15 cellular contexts compared by ENCODE assay signal in genomic region chr9:109448223-109448622, GRCh38. TPM values are rescaled to one million over a fixed set of nuclear protein-coding genes. Genes with fewer than 3 reads are reported as not detected.
A peak's percentile ranks its signal among the peaks of the same experiment; 100 is the strongest.
DNase-seq lines count a peak whose midpoint lies in the region; ATAC-seq and TF ChIP-seq lines count a peak whose summit lies in the region.
"Had no signal": no experiment of that assay in that cellular context is flagged by ENCODE, and none has a peak within 500 bp of the region (broad histone marks: within the 10 kb centered on the region; RNA-seq: fewer than 3 reads in every experiment).

No MANE protein-coding gene starts in this region.

- H3K4me1 ChIP-seq in SK-N-SH (ENCODE audit: control insufficient read depth in 1 of 2, insufficient read depth in 2 of 2, low read depth in 1 of 2, low read length in 1 of 2): peaks cover 0 to 36% of the 10 kb centered on the region in 2 experiments; a peak in 2 of 4 replicates

- WGBS in SK-N-SH (ENCODE audit: low lambda C conversion rate): 54% methylated on average over 3 of the region's 3 CpGs

- no peak for TF ChIP-seq CTCF in SK-N-SH (IDR thresholded peaks at IDR 0.05)

- peak overlapping the region; percentile 77 for H3K4me2 ChIP-seq in SK-N-SH

- no peaks in the 10 kb centered on the region for H3K9me3 ChIP-seq in SK-N-SH
- H3K9me3 ChIP-seq: thyroid gland had no signal

- H4K20me1 ChIP-seq in SK-N-SH (ENCODE audit: insufficient read depth): peaks cover 6% of the 10 kb centered on the region; the same call in 1 of the 2 replicates

- no peak for DNase-seq in T-helper 2 cell treated with Interferon-gamma antibody and Interleukin-4, amounts not matched to agents 5 μg/mL and 100 μg/mL, for 36 hours (ENCODE audit: low spot score)
- DNase-seq in T-helper 2 cell (no peak), SK-N-SH (no peak), fibroblast of gingiva (ENCODE audit: low read depth) (peak; percentile 60), anterior cingulate cortex (lab: John Stamatoyannopoulos, UW) (no peak)
- DNase-seq: activated naive CD4-positive, alpha-beta T cell; left cardiac atrium; NCI-H1930; thyroid gland had no signal

- H3K36me3 Mint-ChIP-seq in T-helper 2 cell treated with Interferon-gamma antibody and Interleukin-4, amounts not matched to agents 5 μg/mL and 100 μg/mL, for 36 hours (ENCODE audit: low read depth): no peaks in the 10 kb centered on the region
- H3K36me3 Mint-ChIP-seq in stimulated activated naive CD8-positive, alpha-beta T cell treated with anti-CD3 and anti-CD28 coated beads, Interleukin-15, Interleukin-2, amounts not matched to agents 100 ng/mL and 50 ng/mL, for 24 hours (ENCODE audit: low read depth): no peaks in the 10 kb centered on the region
- H3K36me3 Mint-ChIP-seq: natural killer cell treated with Interleukin-12 subunit alpha and Interleukin-12 subunit beta and Interleukin-15 and Interleukin-18, amount 100 ng/mL, for 72 hours had no signal

- no peaks in the 10 kb centered on the region for H3K9me2 ChIP-seq in SK-N-SH

- H3K27ac ChIP-seq in SK-N-SH (ENCODE audit: low read depth in 2 of 2, low read length in 1 of 2): peak overlapping the region; percentile 39 to 87; a peak in 3 of 4 replicates
- H3K27ac ChIP-seq: thyroid gland had no signal

- no peak overlapping the region for H3K9ac ChIP-seq in SK-N-SH

- no peak overlapping the region for H2AFZ ChIP-seq in SK-N-SH (ENCODE audit: low read depth)

- peak in 1 of 2 experiments; percentile 58; a peak in 2 of 4 replicates for TF ChIP-seq EP300 in SK-N-SH (IDR thresholded peaks at IDR 0.05; ENCODE audit: borderline replicate concordance in 1 of 2, low read depth in 1 of 2, low read length in 1 of 2)

- CTCF ChIA-PET in SK-N-SH (lab: Yijun Ruan, JAX): interaction anchor here (1.3 to 6.2 kb wide), 3 partner anchors 7 to 36 kb away, joined by 3 to 47 read pairs (median 41); no protein-coding TSS in a partner anchor

- H3K4me3 ChIP-seq in SK-N-SH (ENCODE audit: low read depth in 2 of 2, low read length in 1 of 2): peak overlapping the region in 1 of 2 experiments; percentile 1; a peak in 1 of 4 replicates
- H3K4me3 ChIP-seq: thyroid gland had no signal

- no peaks in the 10 kb centered on the region for H3K27me3 ChIP-seq in SK-N-SH (ENCODE audit: insufficient read depth)
- H3K27me3 ChIP-seq: thyroid gland had no signal

- no peaks in the 10 kb centered on the region for H3K27me3 Mint-ChIP-seq in T-helper 2 cell treated with Interferon-gamma antibody and Interleukin-4, amounts not matched to agents 5 μg/mL and 100 μg/mL, for 36 hours (ENCODE audit: low read depth)
- peaks cover 15% of the 10 kb centered on the region for H3K27me3 Mint-ChIP-seq in stimulated activated naive CD8-positive, alpha-beta T cell treated with anti-CD3 and anti-CD28 coated beads, Interleukin-15, Interleukin-2, amounts not matched to agents 100 ng/mL and 50 ng/mL, for 24 hours

- H3K36me3 ChIP-seq in SK-N-SH (replicated peaks in 1 of 2; ENCODE audit: control insufficient read depth in 1 of 2, insufficient read depth in 2 of 2, low read length in 1 of 2): no peaks in the 10 kb centered on the region
- H3K36me3 ChIP-seq: thyroid gland had no signal

- peaks cover 19% of the 10 kb centered on the region for H3K4me1 Mint-ChIP-seq in T-helper 2 cell treated with Interferon-gamma antibody and Interleukin-4, amounts not matched to agents 5 μg/mL and 100 μg/mL, for 36 hours (ENCODE audit: low read depth)
- peaks cover 18% of the 10 kb centered on the region for H3K4me1 Mint-ChIP-seq in stimulated activated naive CD8-positive, alpha-beta T cell treated with anti-CD3 and anti-CD28 coated beads, Interleukin-15, Interleukin-2, amounts not matched to agents 100 ng/mL and 50 ng/mL, for 24 hours (ENCODE audit: low read depth)

- peaks cover 31% of the 10 kb centered on the region for H3F3A ChIP-seq in SK-N-SH (replicated peaks; ENCODE audit: insufficient read depth)

- peak overlapping the region; percentile 2 for H3K4me3 Mint-ChIP-seq in T-helper 2 cell treated with Interferon-gamma antibody and Interleukin-4, amounts not matched to agents 5 μg/mL and 100 μg/mL, for 36 hours
- peak overlapping the region; percentile 14 for H3K4me3 Mint-ChIP-seq in stimulated activated naive CD8-positive, alpha-beta T cell treated with anti-CD3 and anti-CD28 coated beads, Interleukin-15, Interleukin-2, amounts not matched to agents 100 ng/mL and 50 ng/mL, for 24 hours
- H3K4me3 Mint-ChIP-seq: activated CD4-positive, alpha-beta T cell treated with anti-CD3 and anti-CD28 coated beads, Interleukin-2, amount 10 ng/mL, durations not matched to agents 7 days and 5 days; natural killer cell treated with Interleukin-12 subunit alpha and Interleukin-12 subunit beta and Interleukin-15 and Interleukin-18, amount 100 ng/mL, for 72 hours had no signal

- POLR2A ChIA-PET in SK-N-SH (lab: Yijun Ruan, JAX): no interaction called here

- H3K79me2 ChIP-seq in SK-N-SH (ENCODE audit: insufficient read depth): no peaks in the 10 kb centered on the region

- no peak for TF ChIP-seq RAD21 in SK-N-SH (IDR thresholded peaks at IDR 0.05; ENCODE audit: low read length)

- no peaks in the 10 kb centered on the region for H3K9me3 Mint-ChIP-seq in T-helper 2 cell treated with Interferon-gamma antibody and Interleukin-4, amounts not matched to agents 5 μg/mL and 100 μg/mL, for 36 hours
- no peaks in the 10 kb centered on the region for H3K9me3 Mint-ChIP-seq in stimulated activated naive CD8-positive, alpha-beta T cell treated with anti-CD3 and anti-CD28 coated beads, Interleukin-15, Interleukin-2, amounts not matched to agents 100 ng/mL and 50 ng/mL, for 24 hours
- H3K9me3 Mint-ChIP-seq: activated CD4-positive, alpha-beta T cell treated with anti-CD3 and anti-CD28 coated beads, Interleukin-2, amount 10 ng/mL, durations not matched to agents 7 days and 5 days; natural killer cell treated with Interleukin-12 subunit alpha and Interleukin-12 subunit beta and Interleukin-15 and Interleukin-18, amount 100 ng/mL, for 72 hours had no signal

- no peak for ATAC-seq in HG03039 (IDR thresholded peaks at IDR 0.05; ENCODE audit: unreplicated experiment)
- ATAC-seq in HG03439 (IDR thresholded peaks at IDR 0.05; ENCODE audit: unreplicated experiment): no peak
- ATAC-seq: left cardiac atrium, sciatic nerve had no signal

- no peak overlapping the region for H3K27ac Mint-ChIP-seq in T-helper 2 cell treated with Interferon-gamma antibody and Interleukin-4, amounts not matched to agents 5 μg/mL and 100 μg/mL, for 36 hours
- H3K27ac Mint-ChIP-seq in stimulated activated naive CD8-positive, alpha-beta T cell treated with anti-CD3 and anti-CD28 coated beads, Interleukin-15, Interleukin-2, amounts not matched to agents 100 ng/mL and 50 ng/mL, for 24 hours: peak overlapping the region; percentile 56
- H3K27ac Mint-ChIP-seq: natural killer cell treated with Interleukin-12 subunit alpha and Interleukin-12 subunit beta and Interleukin-15 and Interleukin-18, amount 100 ng/mL, for 72 hours had no signal

TF ChIP-seq in SK-N-SH, 30 proteins besides CTCF, POLR2A, EP300 and RAD21:
- no peak for TF ChIP-seq ELF1 (IDR thresholded peaks at IDR 0.05)
- TF ChIP-seq JUND (IDR thresholded peaks at IDR 0.05): peak; percentile 78
- TF ChIP-seq RCOR1 (IDR thresholded peaks at IDR 0.05; ENCODE audit: low read length): no peak
- TF ChIP-seq SIN3A (IDR thresholded peaks at IDR 0.05; ENCODE audit: borderline replicate concordance, low read depth, low read length): no peak
- TF ChIP-seq, protein P1, sequence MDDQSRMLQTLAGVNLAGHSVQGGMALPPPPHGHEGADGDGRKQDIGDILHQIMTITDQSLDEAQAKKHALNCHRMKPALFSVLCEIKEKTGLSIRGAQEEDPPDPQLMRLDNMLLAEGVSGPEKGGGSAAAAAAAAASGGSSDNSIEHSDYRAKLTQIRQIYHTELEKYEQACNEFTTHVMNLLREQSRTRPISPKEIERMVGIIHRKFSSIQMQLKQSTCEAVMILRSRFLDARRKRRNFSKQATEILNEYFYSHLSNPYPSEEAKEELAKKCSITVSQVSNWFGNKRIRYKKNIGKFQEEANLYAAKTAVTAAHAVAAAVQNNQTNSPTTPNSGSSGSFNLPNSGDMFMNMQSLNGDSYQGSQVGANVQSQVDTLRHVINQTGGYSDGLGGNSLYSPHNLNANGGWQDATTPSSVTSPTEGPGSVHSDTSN (IDR thresholded peaks at IDR 0.05): peak; percentile 36; the same call in 1 of the 2 replicates
- no peak for TF ChIP-seq RXRA (IDR thresholded peaks at IDR 0.05; ENCODE audit: borderline replicate concordance, low read depth)
- TF ChIP-seq SMC3 (IDR thresholded peaks at IDR 0.05; ENCODE audit: low read depth, low read length): no peak
- TF ChIP-seq MAX (IDR thresholded peaks at IDR 0.05; ENCODE audit: low read depth): no peak
- TF ChIP-seq TAF1 (IDR thresholded peaks at IDR 0.05; ENCODE audit: borderline replicate concordance, low read depth, low read length): no peak
- TF ChIP-seq GABPA (IDR thresholded peaks at IDR 0.05; ENCODE audit: low read depth): no peak
- TF ChIP-seq, protein P2, sequence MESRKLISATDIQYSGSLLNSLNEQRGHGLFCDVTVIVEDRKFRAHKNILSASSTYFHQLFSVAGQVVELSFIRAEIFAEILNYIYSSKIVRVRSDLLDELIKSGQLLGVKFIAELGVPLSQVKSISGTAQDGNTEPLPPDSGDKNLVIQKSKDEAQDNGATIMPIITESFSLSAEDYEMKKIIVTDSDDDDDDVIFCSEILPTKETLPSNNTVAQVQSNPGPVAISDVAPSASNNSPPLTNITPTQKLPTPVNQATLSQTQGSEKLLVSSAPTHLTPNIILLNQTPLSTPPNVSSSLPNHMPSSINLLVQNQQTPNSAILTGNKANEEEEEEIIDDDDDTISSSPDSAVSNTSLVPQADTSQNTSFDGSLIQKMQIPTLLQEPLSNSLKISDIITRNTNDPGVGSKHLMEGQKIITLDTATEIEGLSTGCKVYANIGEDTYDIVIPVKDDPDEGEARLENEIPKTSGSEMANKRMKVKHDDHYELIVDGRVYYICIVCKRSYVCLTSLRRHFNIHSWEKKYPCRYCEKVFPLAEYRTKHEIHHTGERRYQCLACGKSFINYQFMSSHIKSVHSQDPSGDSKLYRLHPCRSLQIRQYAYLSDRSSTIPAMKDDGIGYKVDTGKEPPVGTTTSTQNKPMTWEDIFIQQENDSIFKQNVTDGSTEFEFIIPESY (IDR thresholded peaks at IDR 0.05; ENCODE audit: borderline replicate concordance, low read depth): no peak
- peak; percentile 82 for TF ChIP-seq FOSL2 (IDR thresholded peaks at IDR 0.05; ENCODE audit: borderline replicate concordance, low read depth)
TF ChIP-seq in SK-N-SH: peak in this region for 3.

RNA-seq across cellular contexts. Expression of gene PTPN3, which starts 49.9 kb away (rescaled TPM):
- 7.5 and 7.8 TPM in 2 replicates for polyA plus RNA-seq in SK-N-SH (2012; rRNA removed)
- 5.5 and 5.6 TPM in 2 replicates for polyA plus RNA-seq in SK-N-SH (2012; cell fraction: cytosol; rRNA removed)
- polyA plus RNA-seq in SK-N-SH (2012; cell fraction: nucleus; rRNA removed): 16.7 and 19.9 TPM in 2 replicates
